Comparison of ENCODE assay signal across 8 cellular contexts in the genomic region with DNA sequence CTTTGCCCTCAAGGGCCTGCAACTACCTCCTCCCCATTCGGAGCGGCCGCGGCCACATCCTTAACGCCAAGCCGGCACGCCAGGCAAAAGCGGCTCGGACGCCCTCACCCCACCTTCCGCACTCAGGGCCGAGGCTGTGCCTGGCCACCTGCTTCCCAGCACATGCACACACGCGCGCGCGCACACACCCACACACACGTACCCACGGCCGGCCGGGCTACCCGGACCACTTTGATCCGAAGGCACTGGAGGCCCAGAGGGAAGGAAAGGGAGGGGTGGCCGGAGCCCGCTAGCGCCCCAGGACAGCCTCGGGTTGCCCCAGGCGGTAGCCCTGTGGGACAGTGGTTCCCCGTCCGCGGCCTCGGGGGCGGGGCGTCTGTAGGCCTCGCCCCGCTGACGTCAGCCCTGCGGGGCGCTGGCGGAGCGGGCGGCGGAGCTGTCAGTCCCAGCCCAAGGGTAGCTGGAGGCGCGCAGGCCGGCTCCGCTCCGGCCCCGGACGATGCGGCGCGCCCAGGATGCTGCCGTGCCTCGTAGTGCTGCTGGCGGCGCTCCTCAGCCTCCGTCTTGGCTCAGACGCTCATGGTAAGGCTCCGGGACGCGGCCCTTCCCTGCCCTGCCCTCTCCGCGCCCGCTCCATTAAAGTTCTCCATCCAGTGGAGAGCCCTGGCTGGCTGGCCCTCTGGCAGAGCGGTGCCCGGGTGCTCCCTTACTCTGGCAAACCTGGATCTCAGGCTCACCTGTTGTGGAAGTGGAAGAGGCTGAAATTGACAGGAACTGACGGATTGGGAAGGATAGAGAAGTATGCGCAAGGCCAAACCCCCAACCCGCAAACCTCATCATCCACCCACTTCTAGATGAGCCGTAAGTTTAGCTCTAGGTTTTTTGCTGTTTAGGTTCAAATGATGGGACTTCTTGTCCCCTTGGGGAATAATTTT. TPM values are rescaled to one million over a fixed set of nuclear protein-coding genes. Genes with fewer than 3 reads are reported as not detected.
DNase-seq lines count a peak whose midpoint lies in the region; ATAC-seq, FAIRE-seq and TF ChIP-seq lines count a peak whose summit lies in the region.

A gene (plus strand): TSS at position 442 of the 935 bp plus-strand sequence. CDS start 74 bp downstream, at position 516.

- H3K4me3 ChIP-seq in Jurkat, Clone E6-1 (ENCODE audit: low read length) = peak within 1 kb of the TSS; percentile 55
- H3K4me3 ChIP-seq in astrocyte (ENCODE audit: insufficient read depth, low read depth, low read length) (peak within 1 kb of the TSS; percentile 55), iPS-18c (ENCODE audit: insufficient read depth, low read depth, low read length) (peak within 1 kb of the TSS; percentile 74), skeletal muscle satellite cell (ENCODE audit: low read length) (peak within 1 kb of the TSS; percentile 61)

- H3K36me3 ChIP-seq in astrocyte (ENCODE audit: insufficient read depth, low read length) (no peaks in the 10 kb centered on the region), skeletal muscle satellite cell (ENCODE audit: insufficient read depth, low read length) (no peaks in the 10 kb centered on the region)

- peak within 1 kb of the TSS; percentile 82 for H3K4me3 Mint-ChIP-seq in astrocyte (ENCODE audit: unreplicated experiment)

- H3K4me1 Mint-ChIP-seq in astrocyte (ENCODE audit: low read depth, unreplicated experiment) = peaks cover 11% of the 10 kb centered on the region

- no peak within 1 kb of the TSS for H3K27ac ChIP-seq in astrocyte (ENCODE audit: low read depth, low read length)

- H3K4me1 ChIP-seq in astrocyte (ENCODE audit: insufficient read depth, low read length) (peaks cover 4% of the 10 kb centered on the region), skeletal muscle satellite cell (ENCODE audit: control insufficient read depth, insufficient read depth, low read length) (no peaks in the 10 kb centered on the region)

- H2AFZ ChIP-seq in astrocyte (ENCODE audit: low read depth, low read length) = peak within 1 kb of the TSS; percentile 85

- H3K27me3 ChIP-seq in astrocyte (ENCODE audit: insufficient read depth, low read length) (peaks cover 26% of the 10 kb centered on the region), skeletal muscle satellite cell (ENCODE audit: control insufficient read depth, insufficient read depth, low read length) (peaks cover 32% of the 10 kb centered on the region)

- no peaks in the 10 kb centered on the region for H3K9me3 ChIP-seq in astrocyte (ENCODE audit: insufficient read depth, low read depth, low read length)
- no peaks in the 10 kb centered on the region for H3K9me3 ChIP-seq in iPS-18c (ENCODE audit: control insufficient read depth, insufficient read depth, low read length)
- H3K9me3 ChIP-seq in skeletal muscle satellite cell (replicated peaks; ENCODE audit: low read length) = no peaks in the 10 kb centered on the region

- peak within 1 kb of the TSS; percentile 87 for H3K4me2 ChIP-seq in astrocyte (ENCODE audit: low read length)
- peak within 1 kb of the TSS; percentile 81 for H3K4me2 ChIP-seq in skeletal muscle satellite cell (ENCODE audit: low read length)

- no peaks in the 10 kb centered on the region for H3K36me3 Mint-ChIP-seq in astrocyte (ENCODE audit: low read depth, unreplicated experiment)

- no peak for TF ChIP-seq CTCF in astrocyte (IDR thresholded peaks at IDR 0.05; ENCODE audit: insufficient read depth, low read depth, low read length)

- peak; percentile 87 for ATAC-seq in GM21423 (IDR thresholded peaks at IDR 0.05; ENCODE audit: unreplicated experiment)

- DNase-seq in EH (ENCODE audit: low read depth) (peak; percentile 40), T-helper 2 cell (peak; percentile 72 to 89 (median 74)), astrocyte (ENCODE audit: low read depth) (peak; percentile 22), SHP77 treated with DMSO at 0.1 percent for 48 hours (lab: John Stamatoyannopoulos, UW) (no peak)
- DNase-seq in Jurkat, Clone E6-1 (ENCODE audit: low read depth, low spot score) = no peak

- peaks cover 51% of the 10 kb centered on the region for H3K27me3 Mint-ChIP-seq in astrocyte (ENCODE audit: low read depth, unreplicated experiment)

- H3K9ac ChIP-seq in astrocyte (ENCODE audit: low read length) (peak within 1 kb of the TSS; percentile 55), skeletal muscle satellite cell (ENCODE audit: low read depth, low read length) (no peak within 1 kb of the TSS)

- no peaks in the 10 kb centered on the region for H3K79me2 ChIP-seq in astrocyte (ENCODE audit: insufficient read depth, low read length)

- FAIRE-seq in astrocyte (lab: Jason Lieb, UNC) = no peak

- no peaks in the 10 kb centered on the region for H3K9me3 Mint-ChIP-seq in astrocyte (ENCODE audit: unreplicated experiment)

- no peaks in the 10 kb centered on the region for H4K20me1 ChIP-seq in astrocyte (ENCODE audit: insufficient read depth, low read length)

- no peak within 1 kb of the TSS for H3K27ac Mint-ChIP-seq in astrocyte (ENCODE audit: unreplicated experiment)

RNA-seq across cellular contexts. Expression of the gene that starts here (rescaled TPM):
- 0.88 TPM for polyA plus RNA-seq in Jurkat, Clone E6-1 (2012; ENCODE audit: insufficient read depth, insufficient read length)
- 0.12 and 0.73 TPM in 2 replicates for total RNA-seq in astrocyte
- total RNA-seq in skeletal muscle satellite cell (2012; rRNA removed) = not detected in 2 replicates

Comparison
In these comparisons a context has a peak if more than half of its experiments do, and no peak if none do; other contexts are left out.
1. Peak in DNase-seq, H3K4me3 ChIP-seq, H3K9ac ChIP-seq and H3K4me2 ChIP-seq in astrocyte; RNA of the gene not detected or under 1 TPM.
2. DNase-seq: peak in EH (single experiment) and T-helper 2 cell (5 of 5); none in Jurkat, Clone E6-1 (single experiment) and SHP77 treated with DMSO at 0.1 percent for 48 hours (single experiment).
3. Peak in every context shown above with its lines, with median percentiles within 50 percentile points of each other: H3K4me3 ChIP-seq.